ENCODE assay signal across 27 cellular contexts in the genomic region with DNA sequence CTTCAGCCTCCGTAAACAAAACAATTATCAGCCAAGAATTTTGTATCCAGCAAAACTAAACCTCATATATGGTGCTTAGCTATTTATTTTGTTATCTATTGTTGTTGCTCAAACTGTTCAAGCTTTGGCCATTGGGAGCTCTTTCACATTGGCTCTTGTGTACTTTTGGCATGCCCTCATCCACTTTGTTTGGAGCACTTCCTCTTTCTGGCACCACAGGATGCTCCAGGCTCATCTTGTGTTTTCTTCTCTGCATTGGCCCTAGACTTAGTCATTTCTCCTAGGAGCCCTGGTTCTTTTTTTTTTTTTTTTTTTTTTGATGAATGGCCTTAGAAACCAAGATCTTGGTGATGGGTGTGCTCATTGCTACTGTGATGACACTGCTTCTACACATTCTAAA.
"Had no signal": no experiment of that assay in that cellular context is flagged by ENCODE, and none has a peak within 500 bp of the region (broad histone marks: within the 10 kb centered on the region; RNA-seq: fewer than 3 reads in every experiment).

No MANE protein-coding gene starts in this region.

- H3K9me3 ChIP-seq: esophagus squamous epithelium, lower lobe of right lung, pancreas, prostate gland, sigmoid colon, thoracic aorta, upper lobe of left lung, vagina had no signal

- H3K4me1 ChIP-seq: breast epithelium, esophagus squamous epithelium, left lung, lower lobe of right lung, pancreas, prostate gland, sigmoid colon, upper lobe of left lung, vagina had no signal

- DNase-seq: activated CD4-positive, alpha-beta T cell treated with anti-CD3 and anti-CD28 coated beads, Interleukin-2, amount 50 U/mL, for 1 hour; activated CD8-positive, alpha-beta T cell treated with anti-CD3 and anti-CD28 coated beads for 36 hours; activated naive CD4-positive, alpha-beta T cell; activated T-cell treated with anti-CD3 and anti-CD28 coated beads, Interleukin-2, amount 50 U/mL, for 4 hours; central memory CD4-positive, alpha-beta T cell; effector CD4-positive, alpha-beta T cell; esophagus squamous epithelium; left lung; lower lobe of right lung; mesenchymal stem cell; naive thymus-derived CD8-positive, alpha-beta T cell; nucleus accumbens; pancreas; retina; sigmoid colon; small intestine; stimulated activated CD4-positive, alpha-beta T cell treated with anti-CD3 and anti-CD28 coated beads, Interleukin-4, amount 100 ng/mL, for 24 hours; T1000; upper lobe of left lung had no signal

- ATAC-seq: activated CD8-positive, alpha-beta T cell treated with anti-CD3 and anti-CD28 coated beads for 36 hours; activated naive CD4-positive, alpha-beta T cell treated with anti-CD3 and anti-CD28 coated beads, Interleukin-2, amount 50 U/mL, for 72 hours; activated T-cell treated with anti-CD3 and anti-CD28 coated beads, Interleukin-2, amount 50 U/mL, for 4 hours; left lung; lower lobe of right lung; naive thymus-derived CD8-positive, alpha-beta T cell; pancreas; stimulated activated effector memory CD8-positive, alpha-beta T cell treated with anti-CD3 and anti-CD28 coated beads, Interleukin-12 subunit alpha, Interleukin-12 subunit beta, amount 100 ng/mL, for 72 hours; WTC11 had no signal

- H3K36me3 ChIP-seq: breast epithelium, esophagus squamous epithelium, left lung, lower lobe of right lung, pancreas, prostate gland, sigmoid colon, thoracic aorta, upper lobe of left lung, vagina had no signal

- H3K4me3 ChIP-seq: breast epithelium, esophagus squamous epithelium, left lung, lower lobe of right lung, pancreas, prostate gland, sigmoid colon, thoracic aorta, upper lobe of left lung, vagina had no signal

- H3K27ac ChIP-seq: breast epithelium, epithelial cell of prostate, esophagus squamous epithelium, left lung, lower lobe of right lung, pancreas, prostate gland, sigmoid colon, thoracic aorta, upper lobe of left lung, vagina had no signal

- H3K27me3 ChIP-seq: esophagus squamous epithelium, pancreas, sigmoid colon, upper lobe of left lung, vagina had no signal
